Comparison of ENCODE assay signal across 1 cellular context in genomic region chr10:72364239-72364777, GRCh38.
TF ChIP-seq lines count a peak whose summit lies in the region.

No MANE protein-coding gene starts in this region.

TF ChIP-seq in SK-N-SH, 30 proteins besides CTCF, POLR2A, EP300 and RAD21 (continued from another document):
- TF ChIP-seq USF1 (IDR thresholded peaks at IDR 0.05; ENCODE audit: borderline replicate concordance, low read depth), result no peak
- TF ChIP-seq SMC3 (IDR thresholded peaks at IDR 0.05; ENCODE audit: low read depth, low read length), result peak; percentile 99
- TF ChIP-seq MEF2A (IDR thresholded peaks at IDR 0.05; ENCODE audit: borderline replicate concordance, low read depth), result no peak
- no peak for TF ChIP-seq TEAD4 (IDR thresholded peaks at IDR 0.05; ENCODE audit: borderline replicate concordance, insufficient read depth)
- no peak for TF ChIP-seq MAX (IDR thresholded peaks at IDR 0.05; ENCODE audit: low read depth)
- no peak for TF ChIP-seq FOXM1 (IDR thresholded peaks at IDR 0.05; ENCODE audit: low read depth)
- no peak for TF ChIP-seq RCOR1 (IDR thresholded peaks at IDR 0.05; ENCODE audit: low read length)
- TF ChIP-seq FOSL2 (IDR thresholded peaks at IDR 0.05; ENCODE audit: borderline replicate concordance, low read depth), result no peak
- TF ChIP-seq, protein P1, sequence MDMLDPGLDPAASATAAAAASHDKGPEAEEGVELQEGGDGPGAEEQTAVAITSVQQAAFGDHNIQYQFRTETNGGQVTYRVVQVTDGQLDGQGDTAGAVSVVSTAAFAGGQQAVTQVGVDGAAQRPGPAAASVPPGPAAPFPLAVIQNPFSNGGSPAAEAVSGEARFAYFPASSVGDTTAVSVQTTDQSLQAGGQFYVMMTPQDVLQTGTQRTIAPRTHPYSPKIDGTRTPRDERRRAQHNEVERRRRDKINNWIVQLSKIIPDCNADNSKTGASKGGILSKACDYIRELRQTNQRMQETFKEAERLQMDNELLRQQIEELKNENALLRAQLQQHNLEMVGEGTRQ (IDR thresholded peaks at IDR 0.05; ENCODE audit: borderline replicate concordance, low read depth, low read length), result no peak
- TF ChIP-seq, protein P2, sequence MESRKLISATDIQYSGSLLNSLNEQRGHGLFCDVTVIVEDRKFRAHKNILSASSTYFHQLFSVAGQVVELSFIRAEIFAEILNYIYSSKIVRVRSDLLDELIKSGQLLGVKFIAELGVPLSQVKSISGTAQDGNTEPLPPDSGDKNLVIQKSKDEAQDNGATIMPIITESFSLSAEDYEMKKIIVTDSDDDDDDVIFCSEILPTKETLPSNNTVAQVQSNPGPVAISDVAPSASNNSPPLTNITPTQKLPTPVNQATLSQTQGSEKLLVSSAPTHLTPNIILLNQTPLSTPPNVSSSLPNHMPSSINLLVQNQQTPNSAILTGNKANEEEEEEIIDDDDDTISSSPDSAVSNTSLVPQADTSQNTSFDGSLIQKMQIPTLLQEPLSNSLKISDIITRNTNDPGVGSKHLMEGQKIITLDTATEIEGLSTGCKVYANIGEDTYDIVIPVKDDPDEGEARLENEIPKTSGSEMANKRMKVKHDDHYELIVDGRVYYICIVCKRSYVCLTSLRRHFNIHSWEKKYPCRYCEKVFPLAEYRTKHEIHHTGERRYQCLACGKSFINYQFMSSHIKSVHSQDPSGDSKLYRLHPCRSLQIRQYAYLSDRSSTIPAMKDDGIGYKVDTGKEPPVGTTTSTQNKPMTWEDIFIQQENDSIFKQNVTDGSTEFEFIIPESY (IDR thresholded peaks at IDR 0.05; ENCODE audit: borderline replicate concordance, low read depth), result no peak
TF ChIP-seq in SK-N-SH: peak in this region for 4.
